In genomic region chr5:129114539-129115193, GRCh38 we compare ENCODE assay signal across 1 cellular context.
TF ChIP-seq lines count a peak whose summit lies in the region.

No MANE protein-coding gene starts in this region.

TF ChIP-seq in HepG2, 621 proteins besides CTCF, POLR2A, EP300 and RAD21 (continued from another document):
- TF ChIP-seq FOXP4 (CRISPR knock-in tag; IDR thresholded peaks at IDR 0.05) (no peak), ZNF354B (CRISPR knock-in tag; IDR thresholded peaks at IDR 0.05) (no peak), ZBTB33 (CRISPR knock-in tag; IDR thresholded peaks at IDR 0.05) (no peak), TBL1XR1 (IDR thresholded peaks at IDR 0.05; ENCODE audit: borderline replicate concordance, low read length, partially characterized antibody) (no peak)
- TF ChIP-seq, protein P1, sequence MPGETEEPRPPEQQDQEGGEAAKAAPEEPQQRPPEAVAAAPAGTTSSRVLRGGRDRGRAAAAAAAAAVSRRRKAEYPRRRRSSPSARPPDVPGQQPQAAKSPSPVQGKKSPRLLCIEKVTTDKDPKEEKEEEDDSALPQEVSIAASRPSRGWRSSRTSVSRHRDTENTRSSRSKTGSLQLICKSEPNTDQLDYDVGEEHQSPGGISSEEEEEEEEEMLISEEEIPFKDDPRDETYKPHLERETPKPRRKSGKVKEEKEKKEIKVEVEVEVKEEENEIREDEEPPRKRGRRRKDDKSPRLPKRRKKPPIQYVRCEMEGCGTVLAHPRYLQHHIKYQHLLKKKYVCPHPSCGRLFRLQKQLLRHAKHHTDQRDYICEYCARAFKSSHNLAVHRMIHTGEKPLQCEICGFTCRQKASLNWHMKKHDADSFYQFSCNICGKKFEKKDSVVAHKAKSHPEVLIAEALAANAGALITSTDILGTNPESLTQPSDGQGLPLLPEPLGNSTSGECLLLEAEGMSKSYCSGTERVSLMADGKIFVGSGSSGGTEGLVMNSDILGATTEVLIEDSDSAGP (CRISPR knock-in tag; IDR thresholded peaks at IDR 0.05; ENCODE audit: borderline replicate concordance), result no peak
TF ChIP-seq in HepG2: peak in this region for 0.
